ENCODE assay signal across 13 cellular contexts in the genomic region with DNA sequence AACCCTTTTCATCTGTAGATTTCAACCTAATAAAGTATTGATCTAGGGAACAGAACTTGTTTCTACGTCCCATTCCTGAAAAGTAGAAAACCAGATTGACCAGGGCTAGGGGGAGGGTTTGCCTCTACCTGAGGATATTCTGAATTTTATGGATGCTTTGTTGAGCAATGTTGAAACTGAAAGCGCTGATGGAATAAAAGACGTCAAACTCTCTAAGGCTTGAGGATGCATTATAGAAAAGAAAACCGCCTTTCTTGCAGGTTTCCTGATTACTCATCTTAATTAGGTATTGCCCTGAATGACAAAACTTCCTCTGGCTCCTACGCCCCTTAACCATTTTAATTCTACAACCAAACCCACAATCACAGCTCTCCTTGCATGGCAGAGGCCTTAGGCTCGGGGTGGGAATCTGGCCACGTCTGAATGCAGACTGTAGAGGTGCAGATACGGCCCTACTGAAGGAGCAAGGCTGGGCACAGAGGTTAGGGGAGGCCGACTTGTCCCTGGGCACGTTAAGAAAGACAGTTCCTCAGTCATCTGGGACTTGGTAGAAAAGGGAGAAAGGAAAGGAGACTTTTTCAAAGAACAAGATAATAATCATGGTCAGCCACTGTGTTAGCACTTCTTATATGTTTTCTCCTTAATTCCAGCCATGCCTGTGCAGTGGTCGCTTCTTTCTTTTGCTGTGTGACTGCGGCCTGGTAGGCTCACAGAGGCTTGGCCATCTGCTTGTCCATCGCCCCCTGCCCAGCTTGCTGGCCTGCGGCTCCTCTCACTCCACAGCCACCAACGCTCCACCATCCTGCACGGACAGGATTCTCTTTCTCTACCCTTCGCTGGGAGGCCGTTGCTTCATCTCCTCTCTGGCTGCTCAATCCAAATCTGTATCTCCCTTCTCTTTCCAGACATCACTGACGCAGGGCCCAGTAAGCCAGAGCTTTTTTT.
DNase-seq lines count a peak whose midpoint lies in the region; ATAC-seq and TF ChIP-seq lines count a peak whose summit lies in the region.
"Had no signal": no experiment of that assay in that cellular context is flagged by ENCODE, and none has a peak within 500 bp of the region (broad histone marks: within the 10 kb centered on the region; RNA-seq: fewer than 3 reads in every experiment).

No MANE protein-coding gene starts in this region.

- H3K79me2 ChIP-seq in PC-3 (ENCODE audit: low read length), result no peaks in the 10 kb centered on the region

- H3K27ac ChIP-seq in PC-3 (ENCODE audit: low read length) (peak overlapping the region; percentile 28), epithelial cell of prostate (no peak overlapping the region), psoas muscle (peak overlapping the region; percentile 73)
- H3K27ac ChIP-seq: uterus had no signal

- H3F3A ChIP-seq in PC-3 (ENCODE audit: low read length, unreplicated experiment), result no peaks in the 10 kb centered on the region

- H3K36me3 ChIP-seq in PC-3 (ENCODE audit: low read depth, low read length) (no peaks in the 10 kb centered on the region), psoas muscle (ENCODE audit: insufficient read depth in 1 of 2, low read depth in 1 of 2) (no peaks in the 10 kb centered on the region)
- H3K36me3 ChIP-seq: prostate gland, uterus had no signal

- BruUV-seq in PC-3 (replicated peaks; lab: Mats Ljungman, UMichigan), result no TSS peak

- no peaks in the 10 kb centered on the region for H4K20me1 ChIP-seq in PC-3 (ENCODE audit: low read length)

- H3K9ac ChIP-seq in PC-3 (ENCODE audit: low read length), result no peak overlapping the region; the same call in 1 of the 2 replicates

- H3K4me1 ChIP-seq in PC-3 (ENCODE audit: insufficient read depth, low read length) (peaks cover 19% of the 10 kb centered on the region), psoas muscle (peaks cover 33% of the 10 kb centered on the region)
- H3K4me1 ChIP-seq: uterus had no signal

- WGBS in psoas muscle, 3 donors, result 88 to 90% (median 88%) methylated on average over 19 of the region's 19 CpGs

- H3K27me3 ChIP-seq in PC-3 (ENCODE audit: low read length), result 0 out of 2 replicates have a peak, but pooled peaks cover 4% of the 10 kb centered on the region
- no peaks in the 10 kb centered on the region for H3K27me3 ChIP-seq in psoas muscle (ENCODE audit: insufficient read depth in 3 of 3, low read length in 2 of 3)
- H3K27me3 ChIP-seq: uterus had no signal

- intact Hi-C loops in PC-3 (cut with micrococcal nuclease), result no loop called here
- intact Hi-C loops in psoas muscle (cut with DNase I), result no loop called here

- H3K9me3 ChIP-seq in PC-3 (ENCODE audit: low read length) (peaks cover 7% of the 10 kb centered on the region; the same call in 1 of the 2 replicates), psoas muscle (peaks cover 6% of the 10 kb centered on the region)
- H3K9me3 ChIP-seq: prostate gland, uterus had no signal

- H2AFZ ChIP-seq in PC-3 (ENCODE audit: low read length), result no peak overlapping the region

- ATAC-seq in PC-3 (no peak), psoas muscle (peak in 1 of 4 donors; percentile 16), GM18502 (IDR thresholded peaks at IDR 0.05; ENCODE audit: poor library complexity, unreplicated experiment) (no peak)
- ATAC-seq: HepG2 had no signal

- DNase-seq in M059J (ENCODE audit: low read depth), result peak; percentile 77
- no peak for DNase-seq in PC-3
- DNase-seq in epithelial cell of prostate (ENCODE audit: low read depth, low spot score), result peak; percentile 22
- DNase-seq in psoas muscle, result no peak
- no peak for DNase-seq in islet precursor cell
- DNase-seq in NK-92 (lab: John Stamatoyannopoulos, UW; ENCODE audit: unreplicated experiment), result no peak
- DNase-seq: immature natural killer cell, NCI-H446, SW 1271, uterus had no signal

- no peaks in the 10 kb centered on the region for H3K9me2 ChIP-seq in PC-3 (replicated peaks; ENCODE audit: low read length)

- no peak overlapping the region for H3K4me3 ChIP-seq in PC-3 (ENCODE audit: low read length)
- H3K4me3 ChIP-seq in psoas muscle, result no peak overlapping the region
- H3K4me3 ChIP-seq: prostate gland, uterus had no signal

- peak overlapping the region; percentile 36; the same call in 1 of the 2 replicates for H3K4me2 ChIP-seq in PC-3 (ENCODE audit: low read length)

- CTCF ChIA-PET in PC-3 (lab: Charles Lee), result no interaction called here

- TF ChIP-seq CTCF in PC-3 (conservative IDR thresholded peaks at IDR 0.05; ENCODE audit: low read depth, low read length) (no peak), psoas muscle (IDR thresholded peaks at IDR 0.05) (no peak)

- POLR2A ChIA-PET in PC-3 (lab: Charles Lee; ENCODE audit: unreplicated experiment), result no interaction called here

Comparison
In these comparisons a context has a peak if more than half of its experiments do, and no peak if none do; other contexts are left out.
1. DNase-seq: peak in M059J (single experiment) and epithelial cell of prostate (single experiment); none in PC-3 (single experiment), psoas muscle (0 of 2), islet precursor cell (single experiment) and NK-92 (single experiment).